ENCODE assay signal across 20 cellular contexts in genomic region chr12:126668961-126669360, GRCh38.
A peak's percentile ranks its signal among the peaks of the same experiment; 100 is the strongest.
DNase-seq lines count a peak whose midpoint lies in the region; ATAC-seq and TF ChIP-seq lines count a peak whose summit lies in the region.
"Had no signal": no experiment of that assay in that cellular context is flagged by ENCODE, and none has a peak within 500 bp of the region (broad histone marks: within the 10 kb centered on the region; RNA-seq: fewer than 3 reads in every experiment).

No MANE protein-coding gene starts in this region.

- TF ChIP-seq CTCF in RWPE1 (conservative IDR thresholded peaks at IDR 0.05; ENCODE audit: low read depth) (no peak), retinal pigment epithelial cell (conservative IDR thresholded peaks at IDR 0.05; ENCODE audit: low read depth, low read length) (no peak)

- ATAC-seq in GM18868 (IDR thresholded peaks at IDR 0.05; ENCODE audit: unreplicated experiment), result no peak
- ATAC-seq: activated CD8-positive, alpha-beta T cell treated with anti-CD3 and anti-CD28 coated beads for 36 hours; foreskin keratinocyte; left lobe of liver had no signal

- H3K27ac ChIP-seq in RWPE1, result no peak overlapping the region
- H3K27ac ChIP-seq: foreskin keratinocyte, testis had no signal

- DNase-seq in GM03348 (ENCODE audit: low spot score), result peak; percentile 10
- peak; percentile 16 for DNase-seq in RWPE1 (ENCODE audit: low spot score)
- DNase-seq in fibroblast of peridontal ligament (ENCODE audit: extremely low read depth), result peak; percentile 67
- peak; percentile 37 for DNase-seq in retinal pigment epithelial cell (ENCODE audit: low read depth)
- DNase-seq in superior temporal gyrus (ENCODE audit: extremely low spot score), result no peak
- DNase-seq in NCI-H2227 (lab: John Stamatoyannopoulos, UW; ENCODE audit: unreplicated experiment), result no peak
- DNase-seq in NCI-H146 (lab: John Stamatoyannopoulos, UW), result no peak
- DNase-seq: activated CD8-positive, alpha-beta T cell treated with anti-CD3 and anti-CD28 coated beads for 36 hours; activated naive CD8-positive, alpha-beta T cell treated with anti-CD3 and anti-CD28 coated beads, Interleukin-2, amount 10 ng/mL, durations not matched to agents 7 days and 5 days; caudate nucleus; effector CD8-positive, alpha-beta T cell; GF-D8; SHP77; small intestine; stimulated activated CD4-positive, alpha-beta T cell treated with anti-CD3 and anti-CD28 coated beads, Interleukin-4, amount 100 ng/mL, for 4 hours; stimulated activated CD8-positive, alpha-beta memory T cell treated with anti-CD3 and anti-CD28 coated beads, Interleukin-4, amount 100 ng/mL, for 48 hours; testis had no signal

- CTCF ChIA-PET in RWPE1 (lab: Yijun Ruan, JAX), result no interaction called here

- POLR2A ChIA-PET in RWPE1 (lab: Yijun Ruan, JAX; ENCODE audit: low non-redundant PET), result no interaction called here

- no peak overlapping the region for H3K4me3 ChIP-seq in retinal pigment epithelial cell (ENCODE audit: low read length)
- H3K4me3 ChIP-seq: testis had no signal

Comparison
In these comparisons a context has a peak if more than half of its experiments do, and no peak if none do; other contexts are left out.
1. DNase-seq: peak in GM03348 (single experiment), RWPE1 (single experiment), fibroblast of peridontal ligament (single experiment) and retinal pigment epithelial cell (single experiment); none in superior temporal gyrus (single experiment), NCI-H2227 (single experiment) and NCI-H146 (single experiment).